In genomic region chr10:125137601-125138438, GRCh38 we compare ENCODE assay signal across 13 cellular contexts. TPM values are rescaled to one million over a fixed set of nuclear protein-coding genes. Genes with fewer than 3 reads are reported as not detected.
DNase-seq lines count a peak whose midpoint lies in the region; ATAC-seq and TF ChIP-seq lines count a peak whose summit lies in the region.
"Had no signal": no experiment of that assay in that cellular context is flagged by ENCODE, and none has a peak within 500 bp of the region (broad histone marks: within the 10 kb centered on the region; RNA-seq: fewer than 3 reads in every experiment).

No MANE protein-coding gene starts in this region.

- ATAC-seq in HG03045 (IDR thresholded peaks at IDR 0.05; ENCODE audit: unreplicated experiment): no peak
- no peak for ATAC-seq in PC-3
- ATAC-seq: effector memory CD8-positive, alpha-beta T cell; HCT116 had no signal

- H3K27ac ChIP-seq in PC-3 (ENCODE audit: low read length): no peak overlapping the region

- H3K4me1 Mint-ChIP-seq in endothelial cell (ENCODE audit: unreplicated experiment) (peaks cover 56% of the 10 kb centered on the region), neural crest cell (peaks cover 57% of the 10 kb centered on the region)
- H3K4me1 Mint-ChIP-seq: CD4-positive, CD25-positive, alpha-beta regulatory T cell had no signal

- H3K36me3 ChIP-seq in PC-3 (ENCODE audit: low read depth, low read length): peaks cover 10% of the 10 kb centered on the region

- no peaks in the 10 kb centered on the region for H3K4me1 ChIP-seq in PC-3 (ENCODE audit: insufficient read depth, low read length)

- no peak overlapping the region for H2AFZ ChIP-seq in PC-3 (ENCODE audit: low read length)

- POLR2A ChIA-PET in PC-3 (lab: Charles Lee; ENCODE audit: unreplicated experiment): no interaction called here

- H3F3A ChIP-seq in PC-3 (ENCODE audit: low read length, unreplicated experiment): no peaks in the 10 kb centered on the region

- H3K79me2 ChIP-seq in PC-3 (ENCODE audit: low read length): peaks cover 98% of the 10 kb centered on the region

- intact Hi-C loops in PC-3 (cut with micrococcal nuclease): no loop called here

- H3K27me3 ChIP-seq in PC-3 (ENCODE audit: low read length): no peaks in the 10 kb centered on the region

- H4K20me1 ChIP-seq in PC-3 (ENCODE audit: low read length): peaks cover 12% of the 10 kb centered on the region; the same call in 1 of the 2 replicates

- H3K4me2 ChIP-seq in PC-3 (ENCODE audit: low read length): no peak overlapping the region
- H3K4me2 ChIP-seq: smooth muscle cell had no signal

- TF ChIP-seq CTCF in endothelial cell (IDR thresholded peaks at IDR 0.05; ENCODE audit: unreplicated experiment) (no peak), neural crest cell (conservative IDR thresholded peaks at IDR 0.05) (no peak), PC-3 (conservative IDR thresholded peaks at IDR 0.05; ENCODE audit: low read depth, low read length) (no peak)

- no TSS peak for BruUV-seq in PC-3 (replicated peaks; lab: Mats Ljungman, UMichigan)

- H3K27ac Mint-ChIP-seq in endothelial cell (ENCODE audit: unreplicated experiment) (peak overlapping the region; percentile 62), neural crest cell (ENCODE audit: unreplicated experiment) (peak overlapping the region; percentile 45)
- H3K27ac Mint-ChIP-seq: CD4-positive, CD25-positive, alpha-beta regulatory T cell; effector memory CD8-positive, alpha-beta T cell had no signal

- CTCF ChIA-PET in PC-3 (lab: Charles Lee): no interaction called here

- no peaks in the 10 kb centered on the region for H3K9me2 ChIP-seq in PC-3 (replicated peaks; ENCODE audit: low read length)

- no peak overlapping the region for H3K4me3 ChIP-seq in PC-3 (ENCODE audit: low read length)
- H3K4me3 ChIP-seq: smooth muscle cell had no signal

- peak overlapping the region; percentile 21 for H3K4me3 Mint-ChIP-seq in endothelial cell (ENCODE audit: unreplicated experiment)
- no peak overlapping the region for H3K4me3 Mint-ChIP-seq in neural crest cell
- H3K4me3 Mint-ChIP-seq: CD4-positive, CD25-positive, alpha-beta regulatory T cell; effector memory CD8-positive, alpha-beta T cell had no signal

- H3K9me3 ChIP-seq in PC-3 (ENCODE audit: low read length): no peaks in the 10 kb centered on the region

- no peaks in the 10 kb centered on the region for H3K9me3 Mint-ChIP-seq in endothelial cell (ENCODE audit: unreplicated experiment)
- H3K9me3 Mint-ChIP-seq in neural crest cell: no peaks in the 10 kb centered on the region
- H3K9me3 Mint-ChIP-seq: effector memory CD8-positive, alpha-beta T cell had no signal

- no peak overlapping the region for H3K9ac ChIP-seq in PC-3 (ENCODE audit: low read length)

- H3K36me3 Mint-ChIP-seq in endothelial cell (ENCODE audit: low read depth, unreplicated experiment) (peaks cover 19% of the 10 kb centered on the region), neural crest cell (ENCODE audit: low read depth) (peaks cover 14% of the 10 kb centered on the region)
- H3K36me3 Mint-ChIP-seq: CD4-positive, CD25-positive, alpha-beta regulatory T cell had no signal

- peak; percentile 90 for DNase-seq in DMS79 treated with DMSO at 0.1 percent for 48 hours (lab: John Stamatoyannopoulos, UW)
- DNase-seq in NCI-H2107 treated with DMSO at 0.1 percent for 48 hours (lab: John Stamatoyannopoulos, UW; ENCODE audit: unreplicated experiment): peak; percentile 36
- no peak for DNase-seq in endothelial cell (ENCODE audit: low spot score)
- no peak for DNase-seq in neural crest cell (ENCODE audit: low read depth, low spot score)
- no peak for DNase-seq in PC-3
- DNase-seq in GDM1 (lab: John Stamatoyannopoulos, UW): no peak
- DNase-seq in NCI-H446 treated with DMSO at 0.1 percent for 48 hours (lab: John Stamatoyannopoulos, UW): no peak
- DNase-seq: CD4-positive, CD25-positive, alpha-beta regulatory T cell; effector memory CD8-positive, alpha-beta T cell; Kasumi-1 had no signal

- H3K27me3 Mint-ChIP-seq in endothelial cell (ENCODE audit: unreplicated experiment): peaks cover 8% of the 10 kb centered on the region
- no peaks in the 10 kb centered on the region for H3K27me3 Mint-ChIP-seq in neural crest cell (ENCODE audit: low read depth)

RNA-seq across cellular contexts. Expression of gene CTBP2, which starts 22.5 kb away (rescaled TPM):
- 145 TPM for total RNA-seq in endothelial cell (ENCODE audit: unreplicated experiment)
- 127 TPM in 2 replicates for total RNA-seq in neural crest cell
- 78.9 and 97.2 TPM in 2 replicates for total RNA-seq in PC-3 (2014; rRNA removed)

Comparison
In these comparisons a context has a peak if more than half of its experiments do, and no peak if none do; other contexts are left out.
1. DNase-seq: peak in DMS79 treated with DMSO at 0.1 percent for 48 hours (single experiment) and NCI-H2107 treated with DMSO at 0.1 percent for 48 hours (single experiment); none in endothelial cell (single experiment), neural crest cell (single experiment), PC-3 (single experiment), GDM1 (single experiment) and NCI-H446 treated with DMSO at 0.1 percent for 48 hours (single experiment).